Comparison of ENCODE assay signal across 10 cellular contexts in genomic region chr16:4680673-4681470, GRCh38. TPM values are rescaled to one million over a fixed set of nuclear protein-coding genes. Genes with fewer than 3 reads are reported as not detected.
DNase-seq lines count a peak whose midpoint lies in the region; ATAC-seq, FAIRE-seq and TF ChIP-seq lines count a peak whose summit lies in the region.
"Had no signal": no experiment of that assay in that cellular context is flagged by ENCODE, and none has a peak within 500 bp of the region (broad histone marks: within the 10 kb centered on the region; RNA-seq: fewer than 3 reads in every experiment).

No MANE protein-coding gene starts in this region.

- no peak overlapping the region for H4K5ac ChIP-seq in IMR-90 (ENCODE audit: low read depth, low read length)

- RAD21 ChIA-PET in GM12878 (lab: Charles Lee; ENCODE audit: unreplicated experiment), result no interaction called here

- TF ChIP-seq POLR2A in IMR-90 (IDR thresholded peaks at IDR 0.05; ENCODE audit: low read depth, low read length) (no peak), GM12878 (IDR thresholded peaks at IDR 0.05; ENCODE audit: low read depth, low read length) (peak; percentile 9; the same call in 1 of the 2 replicates), spleen (IDR thresholded peaks at IDR 0.05) (no peak)

- H3K79me2 ChIP-seq in GM12878 (ENCODE audit: control insufficient read depth, insufficient read depth, low read length), result no peaks in the 10 kb centered on the region
- no peaks in the 10 kb centered on the region for H3K79me2 ChIP-seq in keratinocyte (ENCODE audit: control insufficient read depth, insufficient read depth, low read length)

- in situ Hi-C loops in IMR-90 (cut with MboI; ENCODE audit: low sequenced_read_pairs), result no loop called here
- in situ Hi-C loops in GM12878 (cut with MboI), result no loop called here

- ATAC-seq in IMR-90 (ENCODE audit: low read depth) (no peak), GM12878 (no peak)

- DNase-seq in IMR-90, result no peak
- no peak for DNase-seq in GM12878 (ENCODE audit: low read depth, low spot score)
- no peak for DNase-seq in keratinocyte (ENCODE audit: low read depth, low spot score)
- DNase-seq in spleen, result peak; percentile 77
- DNase-seq in effector memory CD4-positive, alpha-beta T cell, result no peak
- DNase-seq in H7, result no peak
- no peak for DNase-seq in NCI-H2196 treated with DMSO at 0.1 percent for 48 hours (lab: John Stamatoyannopoulos, UW; ENCODE audit: unreplicated experiment)
- no peak for DNase-seq in GM10266 (ENCODE audit: extremely low spot score)
- DNase-seq: HCEC 1CT, mesendoderm had no signal

- TF ChIP-seq EP300 in GM12878 (IDR thresholded peaks at IDR 0.05; ENCODE audit: borderline replicate concordance in 1 of 2, control insufficient read depth in 1 of 2, low read depth in 2 of 2, low read length in 2 of 2), result no peak

- dilution Hi-C loops in IMR-90 (cut with HindIII; ENCODE audit: low sequenced_read_pairs, unreplicated experiment), result no loop called here
- dilution Hi-C loops in keratinocyte (cut with MboI; ENCODE audit: extremely low pct_ligation_motif_present, low sequenced_read_pairs), result no loop called here

- TF ChIP-seq RAD21 in IMR-90 (IDR thresholded peaks at IDR 0.05; ENCODE audit: low read length) (no peak), GM12878 (IDR thresholded peaks at IDR 0.05; ENCODE audit: insufficient read depth, low read depth, low read length) (no peak)

- H2BK120ac ChIP-seq in IMR-90 (ENCODE audit: low read depth, low read length), result 0 out of 2 replicates have a peak overlapping the region, but pooled peaks have one; percentile 8

- H3K18ac ChIP-seq in IMR-90 (ENCODE audit: low read depth, low read length), result no peak overlapping the region

- H3K9ac ChIP-seq in IMR-90 (ENCODE audit: low read depth, low read length), result no peak overlapping the region
- H3K9ac ChIP-seq in GM12878 (ENCODE audit: control insufficient read depth, insufficient read depth, low read length), result no peak overlapping the region
- H3K9ac ChIP-seq in keratinocyte (ENCODE audit: control insufficient read depth, extremely low read depth, insufficient read depth, low read length), result peak overlapping the region; percentile 73

- peaks cover 5 to 25% of the 10 kb centered on the region in 2 experiments; a peak in 2 of 4 replicates for H3K79me1 ChIP-seq in IMR-90 (ENCODE audit: low read depth in 1 of 2, low read length in 2 of 2)

- H3K4me2 ChIP-seq in IMR-90 (ENCODE audit: low read depth, low read length), result no peak overlapping the region
- H3K4me2 ChIP-seq in GM12878 (ENCODE audit: control insufficient read depth, insufficient read depth), result no peak overlapping the region
- peak overlapping the region; percentile 93 for H3K4me2 ChIP-seq in keratinocyte (ENCODE audit: control insufficient read depth, extremely low read depth, insufficient read depth, low read depth, low read length)

- H3K23ac ChIP-seq in IMR-90 (ENCODE audit: low read depth, low read length), result no peak overlapping the region

- H2BK20ac ChIP-seq in IMR-90 (ENCODE audit: low read depth, low read length), result no peak overlapping the region

- 91% methylated on average over 14 of the region's 26 CpGs; no CpG with 5 or more reads in 1 of the 2 experiments for WGBS in IMR-90 (ENCODE audit: extremely low coverage in 2 of 2, insufficient read length in 1 of 2), 2 experiments
- WGBS in GM12878 (ENCODE audit: insufficient coverage, insufficient replicate concordance, low lambda C conversion rate, missing lambda C conversion rate), result 93% methylated on average over 22 of the region's 26 CpGs
- WGBS in spleen, 5 donors, result 83 to 89% (median 85%) methylated on average over 18 to 26 of the region's 26 CpGs

- H2BK5ac ChIP-seq in IMR-90 (ENCODE audit: low read depth, low read length, poor library complexity, severe bottlenecking), result no peak overlapping the region

- H3K9me3 ChIP-seq in IMR-90 (ENCODE audit: control insufficient read depth, insufficient read depth, low read length) (no peaks in the 10 kb centered on the region), GM12878 (replicated peaks; ENCODE audit: control insufficient read depth, insufficient read depth, low read length) (no peaks in the 10 kb centered on the region), keratinocyte (ENCODE audit: control insufficient read depth, low read depth, low read length) (no peaks in the 10 kb centered on the region), spleen (no peaks in the 10 kb centered on the region)
- H3K9me3 ChIP-seq in effector memory CD4-positive, alpha-beta T cell (ENCODE audit: control insufficient read depth, low read length), result no peaks in the 10 kb centered on the region

- peak overlapping the region; percentile 72; the same call in 1 of the 2 replicates for H3K4ac ChIP-seq in IMR-90 (ENCODE audit: low read depth, low read length)

- intact Hi-C loops in IMR-90 (cut with micrococcal nuclease) (no loop called here), GM12878 (cut with micrococcal nuclease; ENCODE audit: unreplicated experiment) (no loop called here), spleen (cut with DNase I; ENCODE audit: low total_unique reads) (loop anchor here (5.0 kb wide), 1 partner anchor 64 kb away; no protein-coding TSS in a partner anchor)

- FAIRE-seq in GM12878 (lab: Jason Lieb, UNC), result no peak
- no peak for FAIRE-seq in keratinocyte (lab: Jason Lieb, UNC)

- H4K8ac ChIP-seq in IMR-90 (ENCODE audit: low read depth in 2 of 2, low read length in 2 of 2), result peak overlapping the region in 1 of 2 experiments; percentile 28; a peak in 1 of 4 replicates

- peak overlapping the region; percentile 76 for H2AK9ac ChIP-seq in IMR-90 (replicated peaks; ENCODE audit: low read depth, low read length, poor library complexity)

- no peak overlapping the region for H4K91ac ChIP-seq in IMR-90 (ENCODE audit: insufficient read depth, low read depth, low read length)

- TF ChIP-seq CTCF in IMR-90 (conservative IDR thresholded peaks at IDR 0.05; ENCODE audit: low read depth, low read length), result no peak
- no peak for TF ChIP-seq CTCF in GM12878 (IDR thresholded peaks at IDR 0.05 in 2 of 3, conservative IDR thresholded peaks at IDR 0.05 in 1 of 3; ENCODE audit: control insufficient read depth in 2 of 3, extremely low read depth in 1 of 3, insufficient read depth in 1 of 3, low read depth in 3 of 3, low read length in 3 of 3)
- no peak for TF ChIP-seq CTCF in keratinocyte (optimal IDR thresholded peaks at IDR 0.05 in 1 of 3, IDR thresholded peaks at IDR 0.05 in 1 of 3, conservative IDR thresholded peaks at IDR 0.05 in 1 of 3; ENCODE audit: extremely low read depth in 1 of 3, insufficient read depth in 2 of 3, low read length in 3 of 3)
- TF ChIP-seq CTCF in spleen (IDR thresholded peaks at IDR 0.05 in 8 of 11, conservative IDR thresholded peaks at IDR 0.05 in 3 of 11), result no peak
- TF ChIP-seq CTCF in GM10266 (IDR thresholded peaks at IDR 0.05; ENCODE audit: control insufficient read depth, insufficient read depth, low read depth, missing control alignments), result no peak

- SMC1A ChIA-PET in GM12878 (lab: Charles Lee; ENCODE audit: uncharacterized antibody, unreplicated experiment), result no interaction called here

- H4K20me1 ChIP-seq in IMR-90 (ENCODE audit: insufficient read depth, low read length) (no peaks in the 10 kb centered on the region; the same call in 1 of the 2 replicates), GM12878 (ENCODE audit: control insufficient read depth, insufficient read depth) (no peaks in the 10 kb centered on the region; the same call in 1 of the 2 replicates), keratinocyte (ENCODE audit: control insufficient read depth, extremely low read depth, insufficient read depth, low read length) (no peaks in the 10 kb centered on the region)

- H2AK5ac ChIP-seq in IMR-90 (ENCODE audit: low read depth, low read length), result no peak overlapping the region

- no peak overlapping the region for H2AFZ ChIP-seq in IMR-90 (replicated peaks; ENCODE audit: low read length, poor library complexity)
- H2AFZ ChIP-seq in GM12878 (ENCODE audit: control insufficient read depth, low read depth, low read length), result no peak overlapping the region
- no peak overlapping the region for H2AFZ ChIP-seq in keratinocyte (ENCODE audit: control insufficient read depth, low read length)

- H3K36me3 ChIP-seq in IMR-90 (ENCODE audit: control insufficient read depth, insufficient read depth, low read length) (peaks cover 69% of the 10 kb centered on the region), GM12878 (ENCODE audit: control insufficient read depth in 2 of 2, insufficient read depth in 2 of 2, low read length in 1 of 2) (peaks cover 0 to 29% of the 10 kb centered on the region in 2 experiments), keratinocyte (ENCODE audit: control insufficient read depth in 2 of 2, extremely low read depth in 1 of 2, insufficient read depth in 2 of 2, low read length in 2 of 2) (peaks cover 12 to 24% of the 10 kb centered on the region in 2 experiments), spleen (peaks cover 0 to 100% (median 46%) of the 10 kb centered on the region in 6 donors), H7 (replicated peaks; ENCODE audit: control insufficient read depth, insufficient read depth, low read length) (peaks cover 5% of the 10 kb centered on the region)
- H3K36me3 ChIP-seq in effector memory CD4-positive, alpha-beta T cell (ENCODE audit: control insufficient read depth, insufficient read depth, low read length), result peaks cover 45% of the 10 kb centered on the region

- H2BK15ac ChIP-seq in IMR-90 (ENCODE audit: low read depth, low read length), result no peak overlapping the region

- BruUV-seq in IMR-90 (replicated peaks; lab: Mats Ljungman, UMichigan) (no TSS peak), GM12878 (replicated peaks; lab: Mats Ljungman, UMichigan) (no TSS peak)

- no peak overlapping the region for H3K14ac ChIP-seq in IMR-90 (replicated peaks; ENCODE audit: low read depth, low read length)

- H3K27me3 ChIP-seq in IMR-90 (ENCODE audit: control insufficient read depth, insufficient read depth, low read length) (no peaks in the 10 kb centered on the region), GM12878 (replicated peaks in 1 of 2; ENCODE audit: control insufficient read depth in 2 of 2, insufficient read depth in 2 of 2, low read length in 1 of 2) (no peaks in the 10 kb centered on the region), keratinocyte (ENCODE audit: control insufficient read depth, extremely low read depth, insufficient read depth, low read length) (no peaks in the 10 kb centered on the region), spleen (replicated peaks in 1 of 7) (no peaks in the 10 kb centered on the region), H7 (ENCODE audit: control insufficient read depth, insufficient read depth, low read length) (no peaks in the 10 kb centered on the region)
- H3K27me3 ChIP-seq in effector memory CD4-positive, alpha-beta T cell (replicated peaks; ENCODE audit: control insufficient read depth, insufficient read depth, low read length, poor library complexity, severe bottlenecking), result no peaks in the 10 kb centered on the region

- H3K4me1 ChIP-seq in IMR-90 (ENCODE audit: control insufficient read depth, insufficient read depth, low read length) (peaks cover 2% of the 10 kb centered on the region; the same call in 1 of the 2 replicates), GM12878 (ENCODE audit: control insufficient read depth, insufficient read depth, low read length) (no peaks in the 10 kb centered on the region), keratinocyte (ENCODE audit: control insufficient read depth, extremely low read depth, insufficient read depth, low read length) (peaks cover 23% of the 10 kb centered on the region), spleen (peaks cover 15 to 89% (median 64%) of the 10 kb centered on the region in 6 donors)
- H3K4me1 ChIP-seq in effector memory CD4-positive, alpha-beta T cell (ENCODE audit: control insufficient read depth, insufficient read depth, low read length, poor library complexity, severe bottlenecking), result peaks cover 14% of the 10 kb centered on the region

- H3K56ac ChIP-seq in IMR-90 (ENCODE audit: extremely low read depth, insufficient read depth, low read length), result no peak overlapping the region

- POLR2A ChIA-PET in IMR-90 (lab: Charles Lee; ENCODE audit: unreplicated experiment), result interaction anchor here (0.6 to 0.7 kb wide), 2 partner anchors 26 to 55 kb away, joined by 3 read pairs; no protein-coding TSS in a partner anchor
- POLR2A ChIA-PET in GM12878 (lab: Charles Lee), result no interaction called here

- no peaks in the 10 kb centered on the region for H3K9me1 ChIP-seq in IMR-90 (ENCODE audit: insufficient read depth, low read length)
- no peaks in the 10 kb centered on the region for H3K9me1 ChIP-seq in keratinocyte (ENCODE audit: control insufficient read depth, extremely low read depth, insufficient read depth, low read length)

- H3K27ac ChIP-seq in IMR-90 (ENCODE audit: insufficient read depth, low read length) (no peak overlapping the region), GM12878 (ENCODE audit: control insufficient read depth, insufficient read depth) (no peak overlapping the region), keratinocyte (ENCODE audit: control insufficient read depth, insufficient read depth, low read length) (peak overlapping the region; percentile 64), spleen (peak overlapping the region; percentile 51 to 92 (median 88))
- no peak overlapping the region for H3K27ac ChIP-seq in effector memory CD4-positive, alpha-beta T cell (ENCODE audit: insufficient read depth, low read length, poor library complexity, severe bottlenecking)

- CTCF ChIA-PET in IMR-90 (lab: Yijun Ruan, JAX) (no interaction called here), GM12878 (lab: Yijun Ruan, JAX) (no interaction called here)

- H3K4me3 ChIP-seq in IMR-90 (ENCODE audit: insufficient read depth, low read depth, low read length), result no peak overlapping the region
- H3K4me3 ChIP-seq in GM12878, result no peak overlapping the region
- H3K4me3 ChIP-seq in keratinocyte (ENCODE audit: control insufficient read depth in 2 of 3, extremely low read depth in 1 of 3, insufficient read depth in 2 of 3, low read depth in 1 of 3, low read length in 3 of 3), result peak overlapping the region; percentile 30 to 68 (median 51)
- H3K4me3 ChIP-seq in spleen, result peak overlapping the region in 6 of 8 donors; percentile 16 to 59 (median 28)
- no peak overlapping the region for H3K4me3 ChIP-seq in effector memory CD4-positive, alpha-beta T cell (ENCODE audit: insufficient read depth, low read depth, low read length, poor library complexity, severe bottlenecking)
- H3K4me3 ChIP-seq in H7 (ENCODE audit: insufficient read depth, low read depth, low read length), result no peak overlapping the region

RNA-seq across cellular contexts. Expression of gene NUDT16L1, which starts 12.5 kb away (rescaled TPM):
- 22.9 and 28.3 TPM in 2 replicates for total RNA-seq in IMR-90 (2012; rRNA removed)
- 44.3 and 63.8 TPM in 2 replicates for polyA plus RNA-seq in IMR-90 (2012; rRNA removed)
- 55.5 and 62.4 TPM in 2 replicates for polyA plus RNA-seq in IMR-90 (2012; cell fraction: cytosol; rRNA removed)
- 25.7 and 61.5 TPM in 2 replicates for polyA plus RNA-seq in IMR-90 (2012; cell fraction: nucleus; rRNA removed; ENCODE audit: low replicate concordance)
- 9.6 and 9.7 TPM in 2 replicates for total RNA-seq in GM12878 (2013; cell fraction: nucleolus; rRNA removed)
- 33.8 and 41.4 TPM in 2 replicates for total RNA-seq in GM12878 (2014; rRNA removed)
- total RNA-seq in GM12878 (2014; rRNA removed; fragmentation: Illumina TruSeq; extraction: Trizol), result 11.5 and 12.6 TPM in 2 replicates
- total RNA-seq in GM12878 (2021), result 35.0 and 35.2 TPM in 2 replicates
- 9.6 TPM for polyA plus RNA-seq in GM12878 (2011; ENCODE audit: low read depth)
- 12.1 and 22.7 TPM in 2 replicates for polyA plus RNA-seq in GM12878 (2011; rRNA removed)
- 32.8 and 53.2 TPM in 2 replicates for polyA plus RNA-seq in GM12878 (2011; cell fraction: cytosol; rRNA removed)
- polyA plus RNA-seq in GM12878 (2011; cell fraction: nucleus; rRNA removed), result 35.5 and 49.8 TPM in 2 replicates
- 22.2 and 24.6 TPM in 2 replicates for polyA plus RNA-seq in GM12878 (2012)
- polyA plus RNA-seq in GM12878 (2014; fragmentation: Illumina TruSeq; extraction: Trizol), result 3.0 and 10.6 TPM in 2 replicates
- 1 to 10 TPM; 1.4 to 6.4 TPM for polyA plus RNA-seq in GM12878 (2014; fragmentation: Nextera tagmentation; extraction: Ambion mirVana)
- polyA plus RNA-seq in GM12878 (2014; rRNA removed), result 36.6 and 41.6 TPM in 2 replicates
- polyA plus RNA-seq in GM12878 (2016; fragmentation: Nextera tagmentation; extraction: Ambion mirVana), result 10 to 100 TPM; 63.7 to 77.7 TPM
- 5.6 and 10.0 TPM in 2 replicates for polyA minus RNA-seq in GM12878 (2011; rRNA and poly(A)+ RNA removed)
- polyA minus RNA-seq in GM12878 (2011; cell fraction: cytosol; rRNA and poly(A)+ RNA removed), result 3.9 and 5.0 TPM in 2 replicates
- polyA minus RNA-seq in GM12878 (2011; cell fraction: nucleus; rRNA and poly(A)+ RNA removed), result 8.0 and 11.6 TPM in 2 replicates
- polyA plus RNA-seq in keratinocyte, result 23.0 to 28.8 TPM (median 24.2 TPM) in 3 replicates
- 3.0 TPM for polyA plus RNA-seq in keratinocyte (2011; ENCODE audit: low read depth)
- polyA plus RNA-seq in keratinocyte (2011; cell fraction: cytosol; rRNA removed), result 20.0 and 39.0 TPM in 2 replicates
- 22.9 and 27.8 TPM in 2 replicates for polyA plus RNA-seq in keratinocyte (2011; cell fraction: nucleus; rRNA removed)
- polyA plus RNA-seq in keratinocyte (2012; ENCODE audit: low replicate concordance), result 13.2 and 26.4 TPM in 2 replicates
- 10.5 to 12.5 TPM (median 12.1 TPM) in 3 replicates for polyA minus RNA-seq in keratinocyte
- polyA minus RNA-seq in keratinocyte (2011; cell fraction: cytosol; rRNA and poly(A)+ RNA removed), result 22.3 TPM
- 8.5 and 11.0 TPM in 2 replicates for polyA minus RNA-seq in keratinocyte (2011; cell fraction: nucleus; rRNA and poly(A)+ RNA removed)
- total RNA-seq in spleen, result 10 to 100 TPM; 26.2 to 37.4 (median 27.6) TPM
- polyA plus RNA-seq in spleen, result 10 to 100 TPM; 29.0 to 47.2 (median 38.8) TPM
- total RNA-seq in H7 (2014; rRNA removed; shearing (Covaris generic)), result 43.9 and 50.5 TPM in 2 replicates

RNA-seq across cellular contexts. Expression of gene ANKS3, which starts 53.2 kb away (rescaled TPM):
- total RNA-seq in IMR-90 (2012; rRNA removed) (22.2 and 24.4 TPM in 2 replicates), GM12878 (2014; rRNA removed) (11.2 and 14.2 TPM in 2 replicates), GM12878 (2014; rRNA removed; fragmentation: Illumina TruSeq; extraction: Trizol) (6.7 and 8.2 TPM in 2 replicates), GM12878 (2021) (12.9 and 13.4 TPM in 2 replicates), spleen (10 to 100 TPM; 12.5 to 27.6 (median 21.8) TPM)
- polyA plus RNA-seq in IMR-90 (2012; rRNA removed) (23.7 and 25.0 TPM in 2 replicates), GM12878 (2011; rRNA removed) (7.0 and 9.1 TPM in 2 replicates), GM12878 (2014; fragmentation: Illumina TruSeq; extraction: Trizol) (4.3 and 5.0 TPM in 2 replicates), GM12878 (2014; fragmentation: Nextera tagmentation; extraction: Ambion mirVana) (under 1 TPM; 0.29 to 0.52 TPM), GM12878 (2014; rRNA removed) (12.2 and 15.4 TPM in 2 replicates), GM12878 (2016; fragmentation: Nextera tagmentation; extraction: Ambion mirVana) (1 to 10 TPM; 7.7 to 8.8 TPM), keratinocyte (9.7 to 14.7 TPM (median 11.7 TPM) in 3 replicates), spleen (10 to 100 TPM; 15.3 to 29.5 (median 26.2) TPM)
- 15.1 and 18.0 TPM in 2 replicates for polyA plus RNA-seq in IMR-90 (2012; cell fraction: cytosol; rRNA removed)
- polyA plus RNA-seq in IMR-90 (2012; cell fraction: nucleus; rRNA removed; ENCODE audit: low replicate concordance), result 91.7 and 149 TPM in 2 replicates
- total RNA-seq in GM12878 (2013; cell fraction: nucleolus; rRNA removed), result 76.7 and 79.0 TPM in 2 replicates
- 3.7 TPM for polyA plus RNA-seq in GM12878 (2011; ENCODE audit: low read depth)
- polyA plus RNA-seq in GM12878 (2011; cell fraction: cytosol; rRNA removed), result 5.9 and 10.5 TPM in 2 replicates
- 41.4 and 52.5 TPM in 2 replicates for polyA plus RNA-seq in GM12878 (2011; cell fraction: nucleus; rRNA removed)
- 7.3 and 7.7 TPM in 2 replicates for polyA plus RNA-seq in GM12878 (2012)
- 16.3 and 18.0 TPM in 2 replicates for polyA minus RNA-seq in GM12878 (2011; rRNA and poly(A)+ RNA removed)
- 4.5 and 9.0 TPM in 2 replicates for polyA minus RNA-seq in GM12878 (2011; cell fraction: cytosol; rRNA and poly(A)+ RNA removed)
- polyA minus RNA-seq in GM12878 (2011; cell fraction: nucleus; rRNA and poly(A)+ RNA removed), result 10.6 and 23.4 TPM in 2 replicates
- polyA plus RNA-seq in keratinocyte (2011; ENCODE audit: low read depth), result 12.6 TPM
- 6.5 and 8.3 TPM in 2 replicates for polyA plus RNA-seq in keratinocyte (2011; cell fraction: cytosol; rRNA removed)
- 40.9 and 51.0 TPM in 2 replicates for polyA plus RNA-seq in keratinocyte (2011; cell fraction: nucleus; rRNA removed)
- polyA plus RNA-seq in keratinocyte (2012; ENCODE audit: low replicate concordance), result 8.6 and 9.5 TPM in 2 replicates
- 12.0 to 24.2 TPM (median 23.1 TPM) in 3 replicates for polyA minus RNA-seq in keratinocyte
- 11.1 TPM for polyA minus RNA-seq in keratinocyte (2011; cell fraction: cytosol; rRNA and poly(A)+ RNA removed)
- 15.0 and 19.1 TPM in 2 replicates for polyA minus RNA-seq in keratinocyte (2011; cell fraction: nucleus; rRNA and poly(A)+ RNA removed)
- total RNA-seq in H7 (2014; rRNA removed; shearing (Covaris generic)), result 19.5 and 21.8 TPM in 2 replicates

RNA-seq across cellular contexts. Expression of gene DNAAF8, which starts 53.5 kb away (rescaled TPM):
- total RNA-seq in IMR-90 (2012; rRNA removed) (0.54 and 0.56 TPM in 2 replicates), GM12878 (2014; rRNA removed) (0.22 and 0.56 TPM in 2 replicates), GM12878 (2014; rRNA removed; fragmentation: Illumina TruSeq; extraction: Trizol) (0.09 and 0.22 TPM in 2 replicates), GM12878 (2021) (0.21 and 0.36 TPM in 2 replicates), spleen (1 to 10 TPM in 1 of 7 donors, under 1 TPM in 3, not detected in 3; 0.57 to 1.2 (median 0.74) TPM)
- polyA plus RNA-seq in IMR-90 (2012; rRNA removed) (1.7 TPM in 2 replicates), GM12878 (2011; rRNA removed) (0.03 and 0.22 TPM in 2 replicates), GM12878 (2014; fragmentation: Illumina TruSeq; extraction: Trizol) (0.01 TPM in 1 of 2 replicates, not detected in the other), GM12878 (2014; fragmentation: Nextera tagmentation; extraction: Ambion mirVana) (not detected), GM12878 (2014; rRNA removed) (0.13 and 0.16 TPM in 2 replicates), GM12878 (2016; fragmentation: Nextera tagmentation; extraction: Ambion mirVana) (under 1 TPM; 0.21 to 0.78 TPM), keratinocyte (0.26 to 0.57 TPM (median 0.33 TPM) in 3 replicates), spleen (under 1 TPM; 0.17 to 0.35 (median 0.30) TPM)
- 0.68 and 1.1 TPM in 2 replicates for polyA plus RNA-seq in IMR-90 (2012; cell fraction: cytosol; rRNA removed)
- polyA plus RNA-seq in IMR-90 (2012; cell fraction: nucleus; rRNA removed; ENCODE audit: low replicate concordance), result 0.99 and 1.6 TPM in 2 replicates
- not detected in 2 replicates for total RNA-seq in GM12878 (2013; cell fraction: nucleolus; rRNA removed)
- polyA plus RNA-seq in GM12878 (2011; ENCODE audit: low read depth), result 0.39 TPM
- 0.24 and 0.30 TPM in 2 replicates for polyA plus RNA-seq in GM12878 (2011; cell fraction: cytosol; rRNA removed)
- polyA plus RNA-seq in GM12878 (2011; cell fraction: nucleus; rRNA removed), result 0.31 and 0.37 TPM in 2 replicates
- polyA plus RNA-seq in GM12878 (2012), result 0.31 and 0.51 TPM in 2 replicates
- polyA minus RNA-seq in GM12878 (2011; rRNA and poly(A)+ RNA removed), result 0.07 and 0.57 TPM in 2 replicates
- not detected in 2 replicates for polyA minus RNA-seq in GM12878 (2011; cell fraction: cytosol; rRNA and poly(A)+ RNA removed)
- polyA minus RNA-seq in GM12878 (2011; cell fraction: nucleus; rRNA and poly(A)+ RNA removed), result not detected in 2 replicates
- not detected for polyA plus RNA-seq in keratinocyte (2011; ENCODE audit: low read depth)
- polyA plus RNA-seq in keratinocyte (2011; cell fraction: cytosol; rRNA removed), result 0.19 and 0.45 TPM in 2 replicates
- 0.20 and 0.36 TPM in 2 replicates for polyA plus RNA-seq in keratinocyte (2011; cell fraction: nucleus; rRNA removed)
- 0.13 and 0.32 TPM in 2 replicates for polyA plus RNA-seq in keratinocyte (2012; ENCODE audit: low replicate concordance)
- 0.23 to 0.36 TPM in 2 of 3 replicates, not detected in the other for polyA minus RNA-seq in keratinocyte
- polyA minus RNA-seq in keratinocyte (2011; cell fraction: cytosol; rRNA and poly(A)+ RNA removed), result not detected
- polyA minus RNA-seq in keratinocyte (2011; cell fraction: nucleus; rRNA and poly(A)+ RNA removed), result not detected in 2 replicates
- total RNA-seq in H7 (2014; rRNA removed; shearing (Covaris generic)), result 1.1 TPM in 1 of 2 replicates, not detected in the other

RNA-seq across cellular contexts. Expression of gene MGRN1, which starts 56.2 kb away (rescaled TPM):
- total RNA-seq in IMR-90 (2012; rRNA removed) (11.7 and 13.9 TPM in 2 replicates), GM12878 (2014; rRNA removed) (19.3 and 23.4 TPM in 2 replicates), GM12878 (2014; rRNA removed; fragmentation: Illumina TruSeq; extraction: Trizol) (6.4 and 9.4 TPM in 2 replicates), GM12878 (2021) (77.1 and 86.7 TPM in 2 replicates), spleen (100 to 1,000 TPM in 1 of 7 donors, 10 to 100 TPM in 6; 65.6 to 132 (median 83.6) TPM)
- polyA plus RNA-seq in IMR-90 (2012; rRNA removed) (26.7 and 32.7 TPM in 2 replicates), GM12878 (2011; rRNA removed) (2.6 and 4.0 TPM in 2 replicates), GM12878 (2014; fragmentation: Illumina TruSeq; extraction: Trizol) (7.9 and 12.7 TPM in 2 replicates), GM12878 (2014; fragmentation: Nextera tagmentation; extraction: Ambion mirVana) (under 1 TPM; 0.35 to 0.77 TPM), GM12878 (2014; rRNA removed) (24.3 and 32.9 TPM in 2 replicates), GM12878 (2016; fragmentation: Nextera tagmentation; extraction: Ambion mirVana) (10 to 100 TPM; 16.6 to 17.7 TPM), keratinocyte (1.9 to 6.7 TPM (median 2.6 TPM) in 3 replicates), spleen (10 to 100 TPM in 1 of 3 donors, 1 to 10 TPM in 2; 7.6 to 26.9 (median 8.8) TPM)
- polyA plus RNA-seq in IMR-90 (2012; cell fraction: cytosol; rRNA removed), result 29.0 and 31.5 TPM in 2 replicates
- polyA plus RNA-seq in IMR-90 (2012; cell fraction: nucleus; rRNA removed; ENCODE audit: low replicate concordance), result 31.0 and 54.6 TPM in 2 replicates
- total RNA-seq in GM12878 (2013; cell fraction: nucleolus; rRNA removed), result 99.4 and 104 TPM in 2 replicates
- 15.2 TPM for polyA plus RNA-seq in GM12878 (2011; ENCODE audit: low read depth)
- polyA plus RNA-seq in GM12878 (2011; cell fraction: cytosol; rRNA removed), result 7.5 and 11.1 TPM in 2 replicates
- 29.8 and 52.4 TPM in 2 replicates for polyA plus RNA-seq in GM12878 (2011; cell fraction: nucleus; rRNA removed)
- 35.9 and 43.4 TPM in 2 replicates for polyA plus RNA-seq in GM12878 (2012)
- polyA minus RNA-seq in GM12878 (2011; rRNA and poly(A)+ RNA removed), result 10.5 and 20.3 TPM in 2 replicates
- polyA minus RNA-seq in GM12878 (2011; cell fraction: cytosol; rRNA and poly(A)+ RNA removed), result 16.2 and 17.4 TPM in 2 replicates
- polyA minus RNA-seq in GM12878 (2011; cell fraction: nucleus; rRNA and poly(A)+ RNA removed), result 15.1 and 27.0 TPM in 2 replicates
- polyA plus RNA-seq in keratinocyte (2011; ENCODE audit: low read depth), result 30.6 TPM
- polyA plus RNA-seq in keratinocyte (2011; cell fraction: cytosol; rRNA removed), result 4.1 and 10.4 TPM in 2 replicates
- 17.0 and 23.2 TPM in 2 replicates for polyA plus RNA-seq in keratinocyte (2011; cell fraction: nucleus; rRNA removed)
- polyA plus RNA-seq in keratinocyte (2012; ENCODE audit: low replicate concordance), result 14.5 and 21.2 TPM in 2 replicates
- polyA minus RNA-seq in keratinocyte, result 6.8 to 35.3 TPM (median 10.5 TPM) in 3 replicates
- 25.5 TPM for polyA minus RNA-seq in keratinocyte (2011; cell fraction: cytosol; rRNA and poly(A)+ RNA removed)
- polyA minus RNA-seq in keratinocyte (2011; cell fraction: nucleus; rRNA and poly(A)+ RNA removed), result 14.0 and 15.9 TPM in 2 replicates
- total RNA-seq in H7 (2014; rRNA removed; shearing (Covaris generic)), result 35.6 and 42.8 TPM in 2 replicates

Comparison
In these comparisons a context has a peak if more than half of its experiments do, and no peak if none do; other contexts are left out.
1. H3K27ac ChIP-seq: peak in keratinocyte (single experiment) and spleen (8 of 8); none in IMR-90 (single experiment), GM12878 (single experiment) and effector memory CD4-positive, alpha-beta T cell (single experiment).
2. H3K4me3 ChIP-seq: peak in keratinocyte (3 of 3) and spleen (6 of 8); none in IMR-90 (single experiment), GM12878 (single experiment), effector memory CD4-positive, alpha-beta T cell (single experiment) and H7 (single experiment).